9 cellular contexts compared by ENCODE assay signal in the genomic region with DNA sequence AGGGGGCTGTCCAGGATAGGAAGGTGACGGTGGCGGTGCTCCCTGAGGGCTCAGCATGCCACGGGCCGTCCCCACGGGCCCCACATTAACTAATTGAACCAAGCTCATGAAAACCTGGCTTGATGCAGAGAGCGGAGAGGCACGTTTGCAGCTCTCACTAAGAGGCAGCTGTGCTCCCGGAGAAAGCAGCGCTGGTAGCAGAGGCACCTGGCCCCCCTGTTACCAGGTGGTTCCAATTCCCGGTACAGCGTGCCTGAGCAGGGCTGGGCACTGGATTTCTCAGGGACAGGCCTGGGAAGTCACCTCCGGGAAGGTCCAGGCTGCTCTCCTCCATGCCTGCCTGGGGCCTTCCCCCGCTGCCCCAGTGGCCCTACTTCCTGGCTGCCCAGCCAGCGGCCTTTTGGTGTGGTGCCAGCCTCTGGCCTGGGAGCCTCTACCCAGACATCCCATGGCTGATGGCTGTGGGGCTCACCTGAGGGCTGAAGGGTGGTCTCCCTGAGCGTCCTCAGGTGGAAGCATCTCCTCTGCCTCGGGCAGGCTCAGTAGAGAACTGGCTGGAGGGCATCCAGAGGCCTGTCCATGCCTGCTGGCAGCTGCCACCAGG. TPM values are rescaled to one million over a fixed set of nuclear protein-coding genes. Genes with fewer than 3 reads are reported as not detected.
DNase-seq lines count a peak whose midpoint lies in the region; ATAC-seq and TF ChIP-seq lines count a peak whose summit lies in the region.
"Had no signal": no experiment of that assay in that cellular context is flagged by ENCODE, and none has a peak within 500 bp of the region (broad histone marks: within the 10 kb centered on the region; RNA-seq: fewer than 3 reads in every experiment).

No MANE protein-coding gene starts in this region.

- H3K4me1 ChIP-seq in heart left ventricle: peaks cover 5 to 49% (median 33%) of the 10 kb centered on the region in 12 donors

- 41 to 51% (median 47%) methylated on average over 4 to 16 of the region's 16 CpGs for WGBS in heart left ventricle, 4 donors

- intact Hi-C loops in heart left ventricle (cut with DNase I) (loop anchor here in 2 of 10 donors (5.0 kb wide), 2 partner anchors 66 to 441 kb away; partner anchors contain the start of gene CDKN1C (in 1 of the 2)), sciatic nerve (cut with DNase I) (no loop called here)

- no peak for ATAC-seq in T-cell (replicated peaks in 1 of 4)
- ATAC-seq in heart left ventricle: peak in 3 of 4 donors; percentile 1 to 17 (median 12)
- ATAC-seq in sciatic nerve: peak; percentile 14
- ATAC-seq in HG03196 (IDR thresholded peaks at IDR 0.05; ENCODE audit: unreplicated experiment): no peak
- ATAC-seq in GM18909 (IDR thresholded peaks at IDR 0.05; ENCODE audit: poor library complexity, unreplicated experiment): no peak
- no peak for ATAC-seq in HG02759 (IDR thresholded peaks at IDR 0.05; ENCODE audit: unreplicated experiment)

- no peaks in the 10 kb centered on the region for H3K9me3 Mint-ChIP-seq in T-cell

- H3K27me3 Mint-ChIP-seq in T-cell: peaks cover 0 to 4% of the 10 kb centered on the region in 2 donors

- peak overlapping the region; percentile 91 for H3K27ac Mint-ChIP-seq in T-cell

- no peak for TF ChIP-seq CTCF in heart left ventricle (IDR thresholded peaks at IDR 0.05)

- peak overlapping the region in 11 of 12 donors; percentile 25 to 68 (median 54) for H3K4me3 ChIP-seq in heart left ventricle

- H3K27me3 ChIP-seq in heart left ventricle: peaks cover 0 to 9% (median 0%) of the 10 kb centered on the region in 9 donors

- H3K4me3 Mint-ChIP-seq in T-cell: peak overlapping the region; percentile 88 to 94 (median 93)

- peak overlapping the region in 6 of 12 donors; percentile 14 to 69 (median 53) for H3K27ac ChIP-seq in heart left ventricle

- POLR2A ChIA-PET in T-cell (lab: Charles Lee): no interaction called here

- H3K9me3 ChIP-seq in heart left ventricle: peaks cover 0 to 6% (median 0%) of the 10 kb centered on the region in 12 donors

- no peak for TF ChIP-seq POLR2A in heart left ventricle (IDR thresholded peaks at IDR 0.05)

- CTCF ChIA-PET in T-cell (lab: Charles Lee): interaction anchor here in 1 of 2 donors (0.8 kb wide), 1 partner anchor 140 kb away, joined by 4 read pairs; no protein-coding TSS in a partner anchor

- no peaks in the 10 kb centered on the region for H3K36me3 ChIP-seq in heart left ventricle

- peaks cover 45 to 51% (median 46%) of the 10 kb centered on the region in 3 donors for H3K4me1 Mint-ChIP-seq in T-cell

- peaks cover 5% of the 10 kb centered on the region for H3K36me3 Mint-ChIP-seq in T-cell

- DNase-seq in HT-29 (ENCODE audit: low spot score) (peak; percentile 43), T-cell (no peak), heart left ventricle (peak in 3 of 5 donors; percentile 40 to 71 (median 43)), sciatic nerve (ENCODE audit: low spot score) (no peak)
- DNase-seq: mesenchymal stem cell, NCI-H1048 had no signal

RNA-seq across cellular contexts. Expression of gene KCNQ1, which starts 1.2 kb away (rescaled TPM):
- 9.2 and 9.9 TPM in 2 replicates for total RNA-seq in HT-29 (2014; rRNA removed; shearing (Covaris generic))
- total RNA-seq in T-cell: 10 to 100 TPM; 20.9 to 32.9 (median 24.0) TPM
- total RNA-seq in heart left ventricle: 10 to 100 TPM; 18.6 to 42.4 (median 38.4) TPM
- polyA plus RNA-seq in heart left ventricle: 10 to 100 TPM; 24.7 to 31.4 TPM
- total RNA-seq in sciatic nerve: 6.2 TPM

RNA-seq across cellular contexts. Expression of gene TRPM5, which starts 1.7 kb away (rescaled TPM):
- total RNA-seq in HT-29 (2014; rRNA removed; shearing (Covaris generic)): 1.7 and 1.8 TPM in 2 replicates
- total RNA-seq in T-cell: under 1 TPM; 0.07 to 0.73 (median 0.22) TPM
- total RNA-seq in heart left ventricle: not detected
- polyA plus RNA-seq in heart left ventricle: not detected
- not detected for total RNA-seq in sciatic nerve

RNA-seq across cellular contexts. Expression of gene TSSC4, which starts 45.5 kb away (rescaled TPM):
- total RNA-seq in HT-29 (2014; rRNA removed; shearing (Covaris generic)): 114 and 126 TPM in 2 replicates
- 10 to 100 TPM; 46.2 to 73.7 (median 64.8) TPM for total RNA-seq in T-cell
- 10 to 100 TPM; 23.4 to 45.2 (median 37.2) TPM for total RNA-seq in heart left ventricle
- 10 to 100 TPM; 34.6 to 75.9 TPM for polyA plus RNA-seq in heart left ventricle
- total RNA-seq in sciatic nerve: 41.0 TPM

Comparison
In these comparisons a context has a peak if more than half of its experiments do, and no peak if none do; other contexts are left out.
1. DNase-seq: peak in HT-29 (single experiment) and heart left ventricle (3 of 5); none in T-cell (0 of 34) and sciatic nerve (single experiment).
2. ATAC-seq: peak in heart left ventricle (3 of 4) and sciatic nerve (single experiment); none in T-cell (0 of 4), HG03196 (single experiment), GM18909 (single experiment) and HG02759 (single experiment).